ENCODE assay signal across 8 cellular contexts in genomic region chr17:51166198-51166986, GRCh38. TPM values are rescaled to one million over a fixed set of nuclear protein-coding genes. Genes with fewer than 3 reads are reported as not detected.
DNase-seq lines count a peak whose midpoint lies in the region; ATAC-seq and TF ChIP-seq lines count a peak whose summit lies in the region.

NME2 (plus strand) TSS chr17:51166411; CDS start chr17:51166831, 420 bp downstream.

- H3K9ac ChIP-seq in liver (ENCODE audit: low read depth in 1 of 2, low read length in 2 of 2) = peak within 1 kb of the TSS; percentile 64 to 83

- H3K27ac ChIP-seq in liver (ENCODE audit: low read depth in 1 of 2, low read length in 2 of 2) = peak within 1 kb of the TSS; percentile 85 to 92

- peak within 1 kb of the TSS; percentile 70 to 95 (median 94) for H3K4me3 ChIP-seq in liver (ENCODE audit: low read depth in 1 of 3, low read length in 3 of 3)

- TF ChIP-seq RAD21 in liver (IDR thresholded peaks at IDR 0.05) = no peak

- peaks cover 9 to 27% (median 23%) of the 10 kb centered on the region in 4 donors for H3K36me3 ChIP-seq in liver (ENCODE audit: control insufficient read depth in 4 of 4, insufficient read depth in 3 of 4, low read depth in 1 of 4, low read length in 3 of 4)

- peaks cover 3 to 15% (median 8%) of the 10 kb centered on the region in 4 donors for H3K4me1 ChIP-seq in liver (ENCODE audit: control insufficient read depth in 4 of 4, insufficient read depth in 4 of 4, low read length in 3 of 4)

- H3K9me3 ChIP-seq in liver (ENCODE audit: control insufficient read depth in 4 of 4, low read length in 3 of 4) = no peaks in the 10 kb centered on the region

- H3K27me3 ChIP-seq in liver (ENCODE audit: control insufficient read depth in 4 of 4, insufficient read depth in 4 of 4, low read length in 3 of 4) = no peaks in the 10 kb centered on the region

- TF ChIP-seq CTCF in liver (IDR thresholded peaks at IDR 0.05; ENCODE audit: low read depth, low read length, missing input control) = no peak

- DNase-seq in AG20443 (ENCODE audit: low spot score) = peak; percentile 98
- DNase-seq in NCI-H510A (lab: John Stamatoyannopoulos, UW) = peak; percentile 87
- peak; percentile 40 for DNase-seq in activated CD4-positive, alpha-beta T cell treated with anti-CD3 and anti-CD28 coated beads, Interleukin-2, amount 50 U/mL, for 1 hour
- DNase-seq in dermis microvascular lymphatic vessel endothelial cell (ENCODE audit: low read depth in 2 of 2) = peak; percentile 50 to 86
- peak; percentile 74 for DNase-seq in stimulated activated CD4-positive, alpha-beta T cell treated with anti-CD3 and anti-CD28 coated beads, Interleukin-4, amount 100 ng/mL, for 24 hours

- under 1% methylated on average over 98 of the region's 98 CpGs for WGBS in liver

- peak; percentile 60 for ATAC-seq in GM18873 (IDR thresholded peaks at IDR 0.05; ENCODE audit: low FRiP score, unreplicated experiment)
- peak; percentile 83 for ATAC-seq in HG03135 (IDR thresholded peaks at IDR 0.05; ENCODE audit: unreplicated experiment)

TF ChIP-seq in liver, 16 proteins besides CTCF, POLR2A, EP300 and RAD21:
- peak in 1 of 2 donors; percentile 2 for TF ChIP-seq HNF4A (conservative IDR thresholded peaks at IDR 0.05)
- peak; percentile 40 for TF ChIP-seq SP1 (IDR thresholded peaks at IDR 0.05)
- peak in 1 of 2 donors; percentile 60 for TF ChIP-seq GABPA (IDR thresholded peaks at IDR 0.05 in 1 of 2, conservative IDR thresholded peaks at IDR 0.05 in 1 of 2)
- no peak for TF ChIP-seq FOXA2 (IDR thresholded peaks at IDR 0.05)
- no peak for TF ChIP-seq TAF1 (conservative IDR thresholded peaks at IDR 0.05)
- no peak for TF ChIP-seq ATF3 (IDR thresholded peaks at IDR 0.05)
- TF ChIP-seq HNF4G (IDR thresholded peaks at IDR 0.05) = no peak
- TF ChIP-seq REST (IDR thresholded peaks at IDR 0.05) = peak; percentile 50

RNA-seq across cellular contexts. Expression of gene NME2, which starts in this region (rescaled TPM):
- total RNA-seq in dermis microvascular lymphatic vessel endothelial cell (526 and 711 TPM in 2 replicates), liver (100 to 1,000 TPM; 170 to 182 TPM)
- 100 to 1,000 TPM; 202 to 310 TPM for polyA plus RNA-seq in liver

Comparison
In these comparisons a context has a peak if more than half of its experiments do, and no peak if none do; other contexts are left out.
1. Peak in every context shown above with its lines: DNase-seq, ATAC-seq, H3K4me3 ChIP-seq and H3K27ac ChIP-seq.
2. DNase-seq: peak in every context shown above with its lines; median percentile 98 in AG20443; 87 in NCI-H510A; 74 in stimulated activated CD4-positive, alpha-beta T cell treated with anti-CD3 and anti-CD28 coated beads, Interleukin-4, amount 100 ng/mL, for 24 hours; 68 in dermis microvascular lymphatic vessel endothelial cell; 40 in activated CD4-positive, alpha-beta T cell treated with anti-CD3 and anti-CD28 coated beads, Interleukin-2, amount 50 U/mL, for 1 hour.